1 cellular context compared by ENCODE assay signal in genomic region chr16:71499775-71500364, GRCh38.
TF ChIP-seq lines count a peak whose summit lies in the region.

No MANE protein-coding gene starts in this region.

TF ChIP-seq in IMR-90, 13 proteins besides CTCF, POLR2A, EP300 and RAD21:
- TF ChIP-seq RCOR1 (IDR thresholded peaks at IDR 0.05; ENCODE audit: insufficient replicate concordance, low read length) (no peak), SMC3 (IDR thresholded peaks at IDR 0.05; ENCODE audit: low read depth, low read length) (peak; percentile 74)
